9 cellular contexts compared by ENCODE assay signal in the genomic region with DNA sequence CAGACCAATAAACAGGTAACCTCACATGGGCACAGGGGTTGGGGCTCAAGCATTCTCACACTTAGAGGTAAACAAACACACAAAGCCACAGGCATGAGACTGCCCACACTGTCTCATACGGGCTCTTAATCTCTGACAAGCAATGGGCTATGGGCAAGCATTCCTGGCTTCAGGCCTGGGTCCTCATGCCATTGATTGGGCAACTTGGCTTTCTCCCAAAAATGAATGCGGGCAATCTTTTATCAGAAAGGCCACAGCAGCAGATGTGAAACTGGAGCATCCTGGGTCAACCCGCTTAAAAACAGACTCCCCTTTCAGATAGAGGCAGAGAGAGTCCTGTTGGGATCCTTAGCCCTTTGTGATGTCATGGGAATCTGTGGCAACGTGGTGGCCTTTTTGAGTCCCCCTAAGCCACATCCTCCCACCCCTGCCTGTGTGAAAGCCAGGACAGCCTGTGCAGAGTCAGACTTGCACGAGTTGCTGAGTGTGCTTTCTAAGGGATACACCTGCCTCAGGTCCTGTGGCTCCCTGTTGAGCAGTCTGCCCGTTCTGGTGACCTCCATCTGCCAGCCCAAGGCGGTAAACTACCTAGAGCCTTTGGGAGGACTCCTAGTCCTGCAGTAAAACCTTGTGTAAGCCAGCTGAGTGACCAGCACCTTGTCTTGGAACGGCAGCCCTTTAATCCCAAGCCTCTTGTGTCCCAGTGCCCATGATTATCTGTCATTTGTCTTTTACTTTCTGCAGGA.
DNase-seq lines count a peak whose midpoint lies in the region; ATAC-seq and TF ChIP-seq lines count a peak whose summit lies in the region.
"Had no signal": no experiment of that assay in that cellular context is flagged by ENCODE, and none has a peak within 500 bp of the region (broad histone marks: within the 10 kb centered on the region; RNA-seq: fewer than 3 reads in every experiment).

No MANE protein-coding gene starts in this region.

- H3K27ac Mint-ChIP-seq in central memory CD8-positive, alpha-beta T cell (ENCODE audit: low read depth), result peak overlapping the region; percentile 95
- peak overlapping the region; percentile 49 to 95 (median 74) for H3K27ac Mint-ChIP-seq in naive thymus-derived CD8-positive, alpha-beta T cell

- H3K4me1 Mint-ChIP-seq in central memory CD8-positive, alpha-beta T cell, result peaks cover 52% of the 10 kb centered on the region
- peaks cover 33 to 66% (median 55%) of the 10 kb centered on the region in 4 donors for H3K4me1 Mint-ChIP-seq in naive thymus-derived CD8-positive, alpha-beta T cell

- no peaks in the 10 kb centered on the region for H3K27me3 Mint-ChIP-seq in central memory CD8-positive, alpha-beta T cell
- no peaks in the 10 kb centered on the region for H3K27me3 Mint-ChIP-seq in naive thymus-derived CD8-positive, alpha-beta T cell

- H3K4me2 ChIP-seq in DND-41 (ENCODE audit: insufficient read depth, low read length), result no peak overlapping the region

- POLR2A ChIA-PET in naive thymus-derived CD8-positive, alpha-beta T cell (lab: Charles Lee), result no interaction called here
- POLR2A ChIA-PET in HEK293T (lab: Yijun Ruan, JAX), result no interaction called here

- 0 out of 2 replicates have a peak, but pooled peaks cover 4% of the 10 kb centered on the region for H3K4me1 ChIP-seq in DND-41 (ENCODE audit: insufficient read depth, low read length)

- no peak for TF ChIP-seq CTCF in DND-41 (IDR thresholded peaks at IDR 0.05; ENCODE audit: borderline replicate concordance, extremely low read depth, low read length, poor library complexity, severe bottlenecking)

- ATAC-seq in DND-41 (ENCODE audit: insufficient read depth, low read depth) (no peak), HG03354 (IDR thresholded peaks at IDR 0.05; ENCODE audit: poor library complexity, severe bottlenecking, unreplicated experiment) (no peak)
- no peak for ATAC-seq in central memory CD8-positive, alpha-beta T cell (replicated peaks; ENCODE audit: extremely low read depth, poor library complexity, severe bottlenecking)
- ATAC-seq in naive thymus-derived CD8-positive, alpha-beta T cell, result no peak

- H3K9me3 Mint-ChIP-seq in central memory CD8-positive, alpha-beta T cell, result no peaks in the 10 kb centered on the region
- H3K9me3 Mint-ChIP-seq in naive thymus-derived CD8-positive, alpha-beta T cell, result no peaks in the 10 kb centered on the region

- no peaks in the 10 kb centered on the region for H3K9me3 ChIP-seq in DND-41 (ENCODE audit: insufficient read depth, low read length, severe bottlenecking)

- H3K79me2 ChIP-seq in DND-41 (ENCODE audit: insufficient read depth, low read length), result peaks cover 55% of the 10 kb centered on the region

- CTCF ChIA-PET in HEK293T (lab: Yijun Ruan, JAX), result no interaction called here

- no peaks in the 10 kb centered on the region for H3K27me3 ChIP-seq in DND-41 (ENCODE audit: insufficient read depth, low read length, poor library complexity)
- H3K27me3 ChIP-seq: cardiac muscle cell had no signal

- no peak overlapping the region for H3K4me3 Mint-ChIP-seq in central memory CD8-positive, alpha-beta T cell
- H3K4me3 Mint-ChIP-seq in naive thymus-derived CD8-positive, alpha-beta T cell, result peak overlapping the region in 8 of 10 donors; percentile 1 to 59 (median 46)

- H2AFZ ChIP-seq in DND-41 (ENCODE audit: low read depth, low read length), result no peak overlapping the region

- H3K9ac ChIP-seq in DND-41 (ENCODE audit: low read depth, low read length), result no peak overlapping the region

- no peaks in the 10 kb centered on the region for H4K20me1 ChIP-seq in DND-41 (ENCODE audit: insufficient read depth, low read length)

- H3K36me3 Mint-ChIP-seq in central memory CD8-positive, alpha-beta T cell (ENCODE audit: insufficient read depth), result peaks cover 2% of the 10 kb centered on the region
- peaks cover 0 to 13% (median 0%) of the 10 kb centered on the region in 3 donors for H3K36me3 Mint-ChIP-seq in naive thymus-derived CD8-positive, alpha-beta T cell

- H3K27ac ChIP-seq in DND-41 (ENCODE audit: low read length), result peak overlapping the region; percentile 18; the same call in 1 of the 2 replicates
- H3K27ac ChIP-seq: cardiac muscle cell had no signal

- peaks cover 38% of the 10 kb centered on the region for H3K36me3 ChIP-seq in DND-41 (ENCODE audit: insufficient read depth, low read length)
- H3K36me3 ChIP-seq: cardiac muscle cell had no signal

- DNase-seq in DND-41 (peak; percentile 17), NCI-H146 (lab: John Stamatoyannopoulos, UW) (peak; percentile 66), HEK293T (ENCODE audit: extremely low spot score) (no peak), T-helper 1 cell (no peak), NCI-H446 treated with DMSO at 0.1 percent for 48 hours (lab: John Stamatoyannopoulos, UW) (no peak)
- no peak for DNase-seq in central memory CD8-positive, alpha-beta T cell (ENCODE audit: low spot score in 2 of 2)
- DNase-seq in naive thymus-derived CD8-positive, alpha-beta T cell, result no peak

- H3K4me3 ChIP-seq in DND-41 (ENCODE audit: low read depth in 1 of 2, low read length in 2 of 2), result no peak overlapping the region
- H3K4me3 ChIP-seq: cardiac muscle cell had no signal

TF ChIP-seq in HEK293T, 16 proteins besides CTCF, POLR2A, EP300 and RAD21:
- TF ChIP-seq CTBP1 (IDR thresholded peaks at IDR 0.05; ENCODE audit: borderline replicate concordance) (no peak), NFRKB (IDR thresholded peaks at IDR 0.05) (no peak), FOXK2 (IDR thresholded peaks at IDR 0.05) (no peak), SP1 (IDR thresholded peaks at IDR 0.05) (no peak), BHLHE40 (IDR thresholded peaks at IDR 0.05; ENCODE audit: borderline replicate concordance) (no peak), TARDBP (IDR thresholded peaks at IDR 0.05) (no peak), SUZ12 (IDR thresholded peaks at IDR 0.05) (no peak), ELF4 (IDR thresholded peaks at IDR 0.05) (no peak), ARNT (IDR thresholded peaks at IDR 0.05) (no peak)

Comparison
In these comparisons a context has a peak if more than half of its experiments do, and no peak if none do; other contexts are left out.
1. DNase-seq: peak in DND-41 (single experiment) and NCI-H146 (single experiment); none in central memory CD8-positive, alpha-beta T cell (0 of 2), naive thymus-derived CD8-positive, alpha-beta T cell (0 of 10), HEK293T (single experiment), T-helper 1 cell (0 of 5) and NCI-H446 treated with DMSO at 0.1 percent for 48 hours (single experiment).